8 cellular contexts compared by ENCODE assay signal in genomic region chr20:5001174-5002076, GRCh38. TPM values are rescaled to one million over a fixed set of nuclear protein-coding genes. Genes with fewer than 3 reads are reported as not detected.
DNase-seq lines count a peak whose midpoint lies in the region; ATAC-seq and TF ChIP-seq lines count a peak whose summit lies in the region.

TSS of gene SLC23A2 (minus strand) at chr20:5001510. CDS start at chr20:4932562, 68,948 bp downstream.

- H3K27ac ChIP-seq in PC-9 (peak within 1 kb of the TSS; percentile 45), foreskin keratinocyte (no peak within 1 kb of the TSS), neuronal stem cell (replicated peaks; ENCODE audit: low read length) (no peak within 1 kb of the TSS), temporal lobe (ENCODE audit: low read depth, low read length) (peak within 1 kb of the TSS; percentile 38)

- no peak within 1 kb of the TSS for H2BK120ac ChIP-seq in neuronal stem cell (ENCODE audit: low read depth, low read length)

- peaks cover 1% of the 10 kb centered on the region for H3K79me1 ChIP-seq in neuronal stem cell (ENCODE audit: low read depth, low read length)

- H4K8ac ChIP-seq in neuronal stem cell (ENCODE audit: low read depth, low read length): no peak within 1 kb of the TSS

- peak within 1 kb of the TSS; percentile 68 for H3K9ac ChIP-seq in neuronal stem cell (ENCODE audit: low read depth, low read length, poor library complexity)

- WGBS in neuronal stem cell (ENCODE audit: extremely low coverage in 2 of 2, insufficient read length in 2 of 2, insufficient replicate concordance in 1 of 2), 2 donors: no CpG with 5 or more reads among the region's 88 CpGs

- H2BK15ac ChIP-seq in neuronal stem cell (ENCODE audit: low read length): no peak within 1 kb of the TSS

- POLR2A ChIA-PET in PC-9 (lab: Charles Lee; ENCODE audit: unreplicated experiment): no interaction called here

- ATAC-seq in HG02623 (IDR thresholded peaks at IDR 0.05; ENCODE audit: unreplicated experiment) (peak; percentile 50), foreskin keratinocyte (peak; percentile 65)

- no peaks in the 10 kb centered on the region for H3K9me2 ChIP-seq in PC-9 (ENCODE audit: insufficient read depth)

- peak within 1 kb of the TSS; percentile 88 for H2AFZ ChIP-seq in PC-9
- peak within 1 kb of the TSS; percentile 93 for H2AFZ ChIP-seq in neuronal stem cell (ENCODE audit: low read length)

- CTCF ChIA-PET in PC-9 (lab: Charles Lee): no interaction called here

- H3K27me3 ChIP-seq in PC-9 (ENCODE audit: insufficient read depth, low read depth) (no peaks in the 10 kb centered on the region), foreskin keratinocyte (no peaks in the 10 kb centered on the region), neuronal stem cell (ENCODE audit: control insufficient read depth in 3 of 3, insufficient read depth in 3 of 3, low read depth in 1 of 3, low read length in 3 of 3) (peaks cover 0 to 16% (median 0%) of the 10 kb centered on the region in 3 experiments)

- H3K36me3 ChIP-seq in PC-9 (ENCODE audit: low read depth) (no peaks in the 10 kb centered on the region), neuronal stem cell (replicated peaks in 1 of 2; ENCODE audit: control insufficient read depth in 2 of 2, insufficient read depth in 2 of 2, low read length in 2 of 2) (no peaks in the 10 kb centered on the region)

- H3K4me2 ChIP-seq in PC-9 (peak within 1 kb of the TSS; percentile 93), neuronal stem cell (ENCODE audit: insufficient read depth, low read length, poor library complexity, severe bottlenecking) (peak within 1 kb of the TSS; percentile 95)

- peak within 1 kb of the TSS; percentile 55 for H3K23ac ChIP-seq in neuronal stem cell (ENCODE audit: low read depth, low read length, poor library complexity)

- DNase-seq in DMS79 (lab: John Stamatoyannopoulos, UW): peak; percentile 2
- peak; percentile 45 to 60 for DNase-seq in PC-9
- DNase-seq in activated effector memory CD4-positive, alpha-beta T cell treated with Interleukin-2 at 50 U/mL for 16 hours: peak; percentile 44
- DNase-seq in foreskin keratinocyte: no peak
- no peak for DNase-seq in neuronal stem cell (ENCODE audit: low spot score)
- no peak for DNase-seq in NK-92 treated with Interleukin-12 subunit alpha and Interleukin-12 subunit beta, amount 100 ng/mL, for 24 hours (lab: John Stamatoyannopoulos, UW)

- H3K9me3 ChIP-seq in PC-9 (ENCODE audit: insufficient read depth, low read depth) (no peaks in the 10 kb centered on the region), neuronal stem cell (replicated peaks in 1 of 2; ENCODE audit: control insufficient read depth in 2 of 2, insufficient read depth in 1 of 2, low read depth in 1 of 2, low read length in 2 of 2) (no peaks in the 10 kb centered on the region)

- peaks cover 9% of the 10 kb centered on the region for H3F3A ChIP-seq in PC-9 (ENCODE audit: insufficient read depth, low read depth)

- peak within 1 kb of the TSS; percentile 91 for H3K18ac ChIP-seq in neuronal stem cell (ENCODE audit: low read length)

- peak within 1 kb of the TSS; percentile 49 for H2BK12ac ChIP-seq in neuronal stem cell (ENCODE audit: low read length)

- peaks cover 19% of the 10 kb centered on the region for H3K4me1 ChIP-seq in PC-9 (replicated peaks; ENCODE audit: insufficient read depth)
- H3K4me1 ChIP-seq in foreskin keratinocyte: no peaks in the 10 kb centered on the region
- peaks cover 7 to 10% of the 10 kb centered on the region in 2 donors for H3K4me1 ChIP-seq in neuronal stem cell (ENCODE audit: control insufficient read depth in 2 of 2, insufficient read depth in 1 of 2, low read depth in 1 of 2, low read length in 2 of 2)

- H2AK5ac ChIP-seq in neuronal stem cell (ENCODE audit: low read depth, low read length): no peak within 1 kb of the TSS

- peak within 1 kb of the TSS; percentile 51 for H3K14ac ChIP-seq in neuronal stem cell (ENCODE audit: low read length)

- H3K4ac ChIP-seq in neuronal stem cell (ENCODE audit: low read length): no peak within 1 kb of the TSS

- H4K20me1 ChIP-seq in PC-9 (ENCODE audit: insufficient read depth): peaks cover 4% of the 10 kb centered on the region; the same call in 1 of the 2 replicates

- TF ChIP-seq CTCF in PC-9 (conservative IDR thresholded peaks at IDR 0.05) (no peak), foreskin keratinocyte (conservative IDR thresholded peaks at IDR 0.05) (no peak)

- BruUV-seq in PC-9 (replicated peaks; lab: Mats Ljungman, UMichigan): no TSS peak

- intact Hi-C loops in PC-9 (cut with micrococcal nuclease; ENCODE audit: unreplicated experiment): loop anchor here (2.0 to 5.0 kb wide), 2 partner anchors 71 to 99 kb away; no protein-coding TSS in a partner anchor

- H2BK5ac ChIP-seq in neuronal stem cell (ENCODE audit: low read length): peak within 1 kb of the TSS; percentile 19

- H3K4me3 ChIP-seq in PC-9: peak within 1 kb of the TSS; percentile 93
- H3K4me3 ChIP-seq in neuronal stem cell (ENCODE audit: low read length in 2 of 2): peak within 1 kb of the TSS; percentile 63 to 92

- no peak within 1 kb of the TSS for H4K91ac ChIP-seq in neuronal stem cell (ENCODE audit: low read depth, low read length, poor library complexity)

- peaks cover 45% of the 10 kb centered on the region for H3K79me2 ChIP-seq in PC-9 (ENCODE audit: low read depth)

RNA-seq across cellular contexts. Expression of gene SLC23A2, which starts in this region (rescaled TPM):
- 20.4 and 22.3 TPM in 2 replicates for total RNA-seq in PC-9 (2021)
- total RNA-seq in foreskin keratinocyte: 12.0 and 12.7 TPM in 2 replicates
- 3.4 and 3.5 TPM in 2 replicates for polyA plus RNA-seq in foreskin keratinocyte
- polyA plus RNA-seq in neuronal stem cell (2013, experiment 1 of 2): 5.6 TPM
- polyA plus RNA-seq in neuronal stem cell (2013, experiment 2 of 2): 5.7 TPM
- 50.6 TPM for total RNA-seq in temporal lobe

Comparison
In these comparisons a context has a peak if more than half of its experiments do, and no peak if none do; other contexts are left out.
1. DNase-seq: peak in DMS79 (single experiment), PC-9 (2 of 2) and activated effector memory CD4-positive, alpha-beta T cell treated with Interleukin-2 at 50 U/mL for 16 hours (single experiment); none in foreskin keratinocyte (0 of 2), neuronal stem cell (single experiment) and NK-92 treated with Interleukin-12 subunit alpha and Interleukin-12 subunit beta, amount 100 ng/mL, for 24 hours (single experiment).
2. H3K27ac ChIP-seq: peak in PC-9 (single experiment) and temporal lobe (single experiment); none in foreskin keratinocyte (single experiment) and neuronal stem cell (single experiment).